Comparison of ENCODE assay signal across 11 cellular contexts in genomic region chr17:17700251-17700969, GRCh38. TPM values are rescaled to one million over a fixed set of nuclear protein-coding genes. Genes with fewer than 3 reads are reported as not detected.
DNase-seq lines count a peak whose midpoint lies in the region; FAIRE-seq and TF ChIP-seq lines count a peak whose summit lies in the region.
"Had no signal": no experiment of that assay in that cellular context is flagged by ENCODE, and none has a peak within 500 bp of the region (broad histone marks: within the 10 kb centered on the region; RNA-seq: fewer than 3 reads in every experiment).

No MANE protein-coding gene starts in this region.

- FAIRE-seq in H54 (lab: Jason Lieb, UNC) = no peak

- H3K36me3 Mint-ChIP-seq in brain (peaks cover 13% of the 10 kb centered on the region), Calu3 (ENCODE audit: insufficient read depth, unreplicated experiment) (peaks cover 28% of the 10 kb centered on the region)

- intact Hi-C loops in Calu3 (cut with micrococcal nuclease; ENCODE audit: unreplicated experiment) = no loop called here

- H3K27me3 Mint-ChIP-seq in brain (no peaks in the 10 kb centered on the region), Calu3 (ENCODE audit: unreplicated experiment) (no peaks in the 10 kb centered on the region)

- H3K27me3 ChIP-seq in HUES6 (ENCODE audit: control insufficient read depth, insufficient read depth, low read length) (peaks cover 100% of the 10 kb centered on the region), stomach smooth muscle (ENCODE audit: control insufficient read depth in 1 of 2, insufficient read depth in 2 of 2, low read length in 2 of 2) (no peaks in the 10 kb centered on the region)

- H3K36me3 ChIP-seq in HUES6 (ENCODE audit: control insufficient read depth, insufficient read depth, low read length) (no peaks in the 10 kb centered on the region), stomach smooth muscle (ENCODE audit: control insufficient read depth in 2 of 2, insufficient read depth in 2 of 2, low read length in 2 of 2) (peaks cover 0 to 2% of the 10 kb centered on the region in 2 donors)

- CTCF ChIA-PET in Calu3 (lab: Charles Lee) = no interaction called here

- H3K27ac Mint-ChIP-seq in brain (peak overlapping the region; percentile 79 to 96 (median 90)), Calu3 (ENCODE audit: unreplicated experiment) (no peak overlapping the region)

- DNase-seq in left kidney (ENCODE audit: low read depth, low spot score) (peak; percentile 79), Calu3 (no peak), NOMO-1 treated with DMSO at 0.1 percent for 48 hours (lab: John Stamatoyannopoulos, UW; ENCODE audit: unreplicated experiment) (no peak), mesenteric fat pad (ENCODE audit: low spot score) (no peak), H54 (ENCODE audit: insufficient read length, low spot score) (no peak)
- DNase-seq: activated T-cell treated with anti-CD3 and anti-CD28 coated beads, Interleukin-2, amount 50 U/mL, for 4 hours; NCI-H146; stimulated activated naive CD4-positive, alpha-beta T cell had no signal

- H3K4me3 Mint-ChIP-seq in brain (peak overlapping the region; percentile 49 to 79 (median 71)), Calu3 (ENCODE audit: low read depth, unreplicated experiment) (no peak overlapping the region)
- H3K4me3 Mint-ChIP-seq: activated T-cell treated with anti-CD3 and anti-CD28 coated beads, Interleukin-2, amount 50 U/mL, for 4 hours had no signal

- H3K4me1 Mint-ChIP-seq in brain (peaks cover 82% of the 10 kb centered on the region), Calu3 (ENCODE audit: low read depth, unreplicated experiment) (peaks cover 42% of the 10 kb centered on the region)

- TF ChIP-seq CTCF in brain (conservative IDR thresholded peaks at IDR 0.05) (no peak), Calu3 (IDR thresholded peaks at IDR 0.05; ENCODE audit: unreplicated experiment) (no peak)

- H3K9ac ChIP-seq in HUES6 (ENCODE audit: low read length) = peak overlapping the region; percentile 54
- H3K9ac ChIP-seq in stomach smooth muscle (ENCODE audit: low read length in 2 of 2) = peak overlapping the region; percentile 48 to 51

- H3K9me3 Mint-ChIP-seq in brain = no peaks in the 10 kb centered on the region
- H3K9me3 Mint-ChIP-seq in Calu3 (ENCODE audit: low read depth, unreplicated experiment) = no peaks in the 10 kb centered on the region
- H3K9me3 Mint-ChIP-seq: activated T-cell treated with anti-CD3 and anti-CD28 coated beads, Interleukin-2, amount 50 U/mL, for 4 hours had no signal

- H3K9me3 ChIP-seq in HUES6 (ENCODE audit: control insufficient read depth, insufficient read depth, low read depth, low read length) (no peaks in the 10 kb centered on the region), stomach smooth muscle (ENCODE audit: control insufficient read depth in 2 of 2, low read length in 2 of 2) (no peaks in the 10 kb centered on the region)

- no peak for TF ChIP-seq POLR2A in H54 (IDR thresholded peaks at IDR 0.05; ENCODE audit: low read depth, low read length)

- H3K27ac ChIP-seq in HUES6 (ENCODE audit: low read depth, low read length) (no peak overlapping the region), stomach smooth muscle (ENCODE audit: low read length) (peak overlapping the region; percentile 71)

- peak overlapping the region; percentile 42 for H3K4me3 ChIP-seq in HUES6 (ENCODE audit: low read depth, low read length)
- H3K4me3 ChIP-seq in stomach smooth muscle (ENCODE audit: low read length in 2 of 2) = peak overlapping the region in 1 of 2 donors; percentile 66

- BruUV-seq in Calu3 (replicated peaks; lab: Mats Ljungman, UMichigan) = no TSS peak

- H3K4me1 ChIP-seq in HUES6 (ENCODE audit: control insufficient read depth, insufficient read depth, low read length) (peaks cover 56% of the 10 kb centered on the region), stomach smooth muscle (ENCODE audit: control insufficient read depth, insufficient read depth, low read length) (peaks cover 81% of the 10 kb centered on the region)

RNA-seq across cellular contexts. Expression of gene RAI1, which starts 19.2 kb away (rescaled TPM):
- polyA plus RNA-seq in brain (ENCODE audit: insufficient read depth, low read depth, low replicate concordance) = 22.1 TPM
- 38.0 and 43.4 TPM in 2 replicates for total RNA-seq in Calu3 (2022)
- 21.2 TPM for total RNA-seq in mesenteric fat pad
